In genomic region chr17:77875051-77875780, GRCh38 we compare ENCODE assay signal across 15 cellular contexts.
DNase-seq lines count a peak whose midpoint lies in the region; ATAC-seq and TF ChIP-seq lines count a peak whose summit lies in the region.
"Had no signal": no experiment of that assay in that cellular context is flagged by ENCODE, and none has a peak within 500 bp of the region (broad histone marks: within the 10 kb centered on the region; RNA-seq: fewer than 3 reads in every experiment).

No MANE protein-coding gene starts in this region.

- H3K27me3 Mint-ChIP-seq in CD4-positive, alpha-beta T cell, result no peaks in the 10 kb centered on the region
- no peaks in the 10 kb centered on the region for H3K27me3 Mint-ChIP-seq in effector memory CD8-positive, alpha-beta T cell

- H3K27ac Mint-ChIP-seq in CD4-positive, alpha-beta T cell, result peak overlapping the region; percentile 97
- peak overlapping the region; percentile 35 to 70 for H3K27ac Mint-ChIP-seq in effector memory CD8-positive, alpha-beta T cell
- H3K27ac Mint-ChIP-seq in activated naive CD4-positive, alpha-beta T cell treated with anti-CD3 and anti-CD28 coated beads, Interleukin-2, amount 50 U/mL, for 72 hours, result peak overlapping the region in 1 of 2 donors; percentile 24

- 45 to 49% methylated on average over 5 of the region's 5 CpGs for WGBS in lower leg skin, 2 donors

- H3K27me3 ChIP-seq in CD4-positive, alpha-beta T cell (ENCODE audit: control insufficient read depth, insufficient read depth, low read length), result no peaks in the 10 kb centered on the region

- H3K36me3 Mint-ChIP-seq in CD4-positive, alpha-beta T cell (ENCODE audit: low read depth), result no peaks in the 10 kb centered on the region
- H3K36me3 Mint-ChIP-seq in effector memory CD8-positive, alpha-beta T cell (ENCODE audit: insufficient read depth), result peaks cover 7% of the 10 kb centered on the region
- peaks cover 13 to 29% of the 10 kb centered on the region in 2 donors for H3K36me3 Mint-ChIP-seq in activated naive CD4-positive, alpha-beta T cell treated with anti-CD3 and anti-CD28 coated beads, Interleukin-2, amount 50 U/mL, for 72 hours

- TF ChIP-seq CTCF in CD4-positive, alpha-beta T cell (IDR thresholded peaks at IDR 0.05), result no peak
- TF ChIP-seq CTCF in lower leg skin (IDR thresholded peaks at IDR 0.05), result no peak

- CTCF ChIA-PET in CD4-positive, alpha-beta T cell (lab: Charles Lee), result no interaction called here

- intact Hi-C loops in CD4-positive, alpha-beta T cell (cut with DNase I, micrococcal nuclease), result no loop called here
- intact Hi-C loops in lower leg skin (cut with DNase I; ENCODE audit: low total_unique reads), result no loop called here

- no peak for TF ChIP-seq POLR2A in lower leg skin (IDR thresholded peaks at IDR 0.05)

- peak overlapping the region; percentile 25 for H3K4me3 Mint-ChIP-seq in CD4-positive, alpha-beta T cell
- H3K4me3 Mint-ChIP-seq in effector memory CD8-positive, alpha-beta T cell, result peak overlapping the region in 1 of 2 donors; percentile 3
- H3K4me3 Mint-ChIP-seq: activated T-cell treated with anti-CD3 and anti-CD28 coated beads, Interleukin-2, amount 50 U/mL, for 4 hours had no signal

- H3K4me1 Mint-ChIP-seq in CD4-positive, alpha-beta T cell (ENCODE audit: low read depth), result peaks cover 83% of the 10 kb centered on the region
- H3K4me1 Mint-ChIP-seq in effector memory CD8-positive, alpha-beta T cell (ENCODE audit: low read depth in 2 of 2), result peaks cover 43 to 58% of the 10 kb centered on the region in 2 donors

- POLR2A ChIA-PET in CD4-positive, alpha-beta T cell (lab: Charles Lee), result interaction anchor here (0.6 to 1.8 kb wide), 3 partner anchors 12 to 1382 kb away, joined by 3 to 11 read pairs (median 8); partner anchors contain the start of gene TNRC6C

- no peak for ATAC-seq in CD4-positive, alpha-beta T cell (ENCODE audit: poor library complexity)
- no peak for ATAC-seq in effector memory CD8-positive, alpha-beta T cell (replicated peaks)
- ATAC-seq in activated naive CD4-positive, alpha-beta T cell treated with anti-CD3 and anti-CD28 coated beads, Interleukin-2, amount 50 U/mL, for 72 hours, result no peak
- ATAC-seq: Right ventricle myocardium inferior had no signal

- no peak for DNase-seq in CD4-positive, alpha-beta T cell
- DNase-seq in M059J (ENCODE audit: low read depth) (peak; percentile 83), non-pigmented ciliary epithelial cell (ENCODE audit: low read depth) (peak; percentile 23), HT-29 (ENCODE audit: low spot score) (no peak), C1 segment of cervical spinal cord (lab: John Stamatoyannopoulos, UW) (no peak), lower leg skin (ENCODE audit: low spot score in 2 of 2) (no peak)
- DNase-seq in effector memory CD8-positive, alpha-beta T cell, result no peak
- DNase-seq in activated naive CD4-positive, alpha-beta T cell treated with anti-CD3 and anti-CD28 coated beads, Interleukin-2, amount 50 U/mL, for 72 hours (ENCODE audit: low spot score in 2 of 2), result no peak
- DNase-seq: activated T-cell treated with anti-CD3 and anti-CD28 coated beads, Interleukin-2, amount 50 U/mL, for 4 hours; DMS79 treated with DMSO at 0.1 percent for 48 hours; hippocampal formation; KG1; NCI-H345; stimulated activated CD4-positive, alpha-beta T cell treated with anti-CD3 and anti-CD28 coated beads, Interleukin-12 subunit alpha, Interleukin-12 subunit beta, amount 100 ng/mL, for 4 hours had no signal

- H3K4me3 ChIP-seq in lower leg skin (ENCODE audit: low read depth, poor library complexity, severe bottlenecking), result no peak overlapping the region

- H3K9me3 Mint-ChIP-seq in CD4-positive, alpha-beta T cell, result no peaks in the 10 kb centered on the region
- peaks cover 0 to 5% of the 10 kb centered on the region in 2 donors for H3K9me3 Mint-ChIP-seq in effector memory CD8-positive, alpha-beta T cell
- peaks cover 10 to 24% of the 10 kb centered on the region in 2 donors for H3K9me3 Mint-ChIP-seq in activated naive CD4-positive, alpha-beta T cell treated with anti-CD3 and anti-CD28 coated beads, Interleukin-2, amount 50 U/mL, for 72 hours

- H3K9me3 ChIP-seq in CD4-positive, alpha-beta T cell (ENCODE audit: control insufficient read depth, low read length), result no peaks in the 10 kb centered on the region

- H3K27ac ChIP-seq in CD4-positive, alpha-beta T cell (ENCODE audit: low read depth, low read length), result no peak overlapping the region

Comparison
In these comparisons a context has a peak if more than half of its experiments do, and no peak if none do; other contexts are left out.
1. DNase-seq: peak in M059J (single experiment) and non-pigmented ciliary epithelial cell (single experiment); none in CD4-positive, alpha-beta T cell (0 of 10), effector memory CD8-positive, alpha-beta T cell (0 of 3), HT-29 (single experiment), activated naive CD4-positive, alpha-beta T cell treated with anti-CD3 and anti-CD28 coated beads, Interleukin-2, amount 50 U/mL, for 72 hours (0 of 2), C1 segment of cervical spinal cord (0 of 14) and lower leg skin (0 of 2).